1 cellular context compared by ENCODE assay signal in the genomic region with DNA sequence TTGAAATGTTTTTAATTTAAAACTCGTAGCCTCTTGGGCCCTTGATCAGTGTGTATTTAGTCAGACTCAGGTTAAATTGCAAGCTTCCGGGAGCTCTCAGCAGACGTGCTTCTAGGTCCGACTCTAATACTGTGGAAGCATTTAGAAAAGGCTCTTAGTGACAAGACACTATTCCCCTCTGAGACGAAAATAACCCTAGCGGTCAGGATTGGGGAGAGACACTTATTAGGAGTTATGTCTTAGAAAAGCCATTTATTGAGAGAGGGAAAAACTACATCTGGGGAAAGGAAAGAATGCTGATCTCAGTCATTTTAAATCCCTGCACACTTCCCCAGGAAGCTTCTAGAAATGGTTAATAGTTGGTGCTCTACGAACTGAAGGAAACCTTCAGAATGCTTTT.
TF ChIP-seq lines count a peak whose summit lies in the region.

No MANE protein-coding gene starts in this region.

TF ChIP-seq in WTC11, 78 proteins besides CTCF, POLR2A, EP300 and RAD21 (continued from another document):
- TF ChIP-seq, protein P1, sequence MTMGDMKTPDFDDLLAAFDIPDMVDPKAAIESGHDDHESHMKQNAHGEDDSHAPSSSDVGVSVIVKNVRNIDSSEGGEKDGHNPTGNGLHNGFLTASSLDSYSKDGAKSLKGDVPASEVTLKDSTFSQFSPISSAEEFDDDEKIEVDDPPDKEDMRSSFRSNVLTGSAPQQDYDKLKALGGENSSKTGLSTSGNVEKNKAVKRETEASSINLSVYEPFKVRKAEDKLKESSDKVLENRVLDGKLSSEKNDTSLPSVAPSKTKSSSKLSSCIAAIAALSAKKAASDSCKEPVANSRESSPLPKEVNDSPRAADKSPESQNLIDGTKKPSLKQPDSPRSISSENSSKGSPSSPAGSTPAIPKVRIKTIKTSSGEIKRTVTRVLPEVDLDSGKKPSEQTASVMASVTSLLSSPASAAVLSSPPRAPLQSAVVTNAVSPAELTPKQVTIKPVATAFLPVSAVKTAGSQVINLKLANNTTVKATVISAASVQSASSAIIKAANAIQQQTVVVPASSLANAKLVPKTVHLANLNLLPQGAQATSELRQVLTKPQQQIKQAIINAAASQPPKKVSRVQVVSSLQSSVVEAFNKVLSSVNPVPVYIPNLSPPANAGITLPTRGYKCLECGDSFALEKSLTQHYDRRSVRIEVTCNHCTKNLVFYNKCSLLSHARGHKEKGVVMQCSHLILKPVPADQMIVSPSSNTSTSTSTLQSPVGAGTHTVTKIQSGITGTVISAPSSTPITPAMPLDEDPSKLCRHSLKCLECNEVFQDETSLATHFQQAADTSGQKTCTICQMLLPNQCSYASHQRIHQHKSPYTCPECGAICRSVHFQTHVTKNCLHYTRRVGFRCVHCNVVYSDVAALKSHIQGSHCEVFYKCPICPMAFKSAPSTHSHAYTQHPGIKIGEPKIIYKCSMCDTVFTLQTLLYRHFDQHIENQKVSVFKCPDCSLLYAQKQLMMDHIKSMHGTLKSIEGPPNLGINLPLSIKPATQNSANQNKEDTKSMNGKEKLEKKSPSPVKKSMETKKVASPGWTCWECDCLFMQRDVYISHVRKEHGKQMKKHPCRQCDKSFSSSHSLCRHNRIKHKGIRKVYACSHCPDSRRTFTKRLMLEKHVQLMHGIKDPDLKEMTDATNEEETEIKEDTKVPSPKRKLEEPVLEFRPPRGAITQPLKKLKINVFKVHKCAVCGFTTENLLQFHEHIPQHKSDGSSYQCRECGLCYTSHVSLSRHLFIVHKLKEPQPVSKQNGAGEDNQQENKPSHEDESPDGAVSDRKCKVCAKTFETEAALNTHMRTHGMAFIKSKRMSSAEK (CRISPR knock-in tag; IDR thresholded peaks at IDR 0.05; ENCODE audit: borderline replicate concordance): no peak
- no peak for TF ChIP-seq ZNF263 (CRISPR knock-in tag; IDR thresholded peaks at IDR 0.05; ENCODE audit: low read depth)
- TF ChIP-seq, protein P2, sequence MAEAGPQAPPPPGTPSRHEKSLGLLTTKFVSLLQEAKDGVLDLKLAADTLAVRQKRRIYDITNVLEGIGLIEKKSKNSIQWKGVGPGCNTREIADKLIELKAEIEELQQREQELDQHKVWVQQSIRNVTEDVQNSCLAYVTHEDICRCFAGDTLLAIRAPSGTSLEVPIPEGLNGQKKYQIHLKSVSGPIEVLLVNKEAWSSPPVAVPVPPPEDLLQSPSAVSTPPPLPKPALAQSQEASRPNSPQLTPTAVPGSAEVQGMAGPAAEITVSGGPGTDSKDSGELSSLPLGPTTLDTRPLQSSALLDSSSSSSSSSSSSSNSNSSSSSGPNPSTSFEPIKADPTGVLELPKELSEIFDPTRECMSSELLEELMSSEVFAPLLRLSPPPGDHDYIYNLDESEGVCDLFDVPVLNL (CRISPR knock-in tag; IDR thresholded peaks at IDR 0.05; ENCODE audit: borderline replicate concordance, low read depth): no peak
- TF ChIP-seq, protein P3, sequence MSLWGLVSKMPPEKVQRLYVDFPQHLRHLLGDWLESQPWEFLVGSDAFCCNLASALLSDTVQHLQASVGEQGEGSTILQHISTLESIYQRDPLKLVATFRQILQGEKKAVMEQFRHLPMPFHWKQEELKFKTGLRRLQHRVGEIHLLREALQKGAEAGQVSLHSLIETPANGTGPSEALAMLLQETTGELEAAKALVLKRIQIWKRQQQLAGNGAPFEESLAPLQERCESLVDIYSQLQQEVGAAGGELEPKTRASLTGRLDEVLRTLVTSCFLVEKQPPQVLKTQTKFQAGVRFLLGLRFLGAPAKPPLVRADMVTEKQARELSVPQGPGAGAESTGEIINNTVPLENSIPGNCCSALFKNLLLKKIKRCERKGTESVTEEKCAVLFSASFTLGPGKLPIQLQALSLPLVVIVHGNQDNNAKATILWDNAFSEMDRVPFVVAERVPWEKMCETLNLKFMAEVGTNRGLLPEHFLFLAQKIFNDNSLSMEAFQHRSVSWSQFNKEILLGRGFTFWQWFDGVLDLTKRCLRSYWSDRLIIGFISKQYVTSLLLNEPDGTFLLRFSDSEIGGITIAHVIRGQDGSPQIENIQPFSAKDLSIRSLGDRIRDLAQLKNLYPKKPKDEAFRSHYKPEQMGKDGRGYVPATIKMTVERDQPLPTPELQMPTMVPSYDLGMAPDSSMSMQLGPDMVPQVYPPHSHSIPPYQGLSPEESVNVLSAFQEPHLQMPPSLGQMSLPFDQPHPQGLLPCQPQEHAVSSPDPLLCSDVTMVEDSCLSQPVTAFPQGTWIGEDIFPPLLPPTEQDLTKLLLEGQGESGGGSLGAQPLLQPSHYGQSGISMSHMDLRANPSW (CRISPR knock-in tag; conservative IDR thresholded peaks at IDR 0.05; ENCODE audit: low read depth): no peak
- TF ChIP-seq PRRX2 (CRISPR knock-in tag; IDR thresholded peaks at IDR 0.05): no peak
TF ChIP-seq in WTC11: peak in this region for 0.
